28 cellular contexts compared by ENCODE assay signal in genomic region chr7:49020145-49020544, GRCh38.
"Had no signal": no experiment of that assay in that cellular context is flagged by ENCODE, and none has a peak within 500 bp of the region (broad histone marks: within the 10 kb centered on the region; RNA-seq: fewer than 3 reads in every experiment).

No MANE protein-coding gene starts in this region.

- DNase-seq: naive thymus-derived CD4-positive, alpha-beta T cell; natural killer cell; occipital lobe; ovary; psoas muscle; right cardiac atrium; right lobe of liver; sigmoid colon; small intestine; stimulated activated CD4-positive, alpha-beta T cell treated with anti-CD3 and anti-CD28 coated beads, Interleukin-15, amount 100 ng/mL, for 24 hours; stimulated activated CD4-positive, alpha-beta T cell treated with anti-CD3 and anti-CD28 coated beads, Interleukin-2, amount 100 ng/mL, for 24 hours; stimulated activated CD4-positive, alpha-beta T cell treated with anti-CD3 and anti-CD28 coated beads, Interleukin-2, amount 100 ng/mL, for 48 hours; stimulated activated CD4-positive, alpha-beta T cell treated with anti-CD3 and anti-CD28 coated beads, Interleukin-4, amount 100 ng/mL, for 24 hours; stimulated activated naive B cell treated with anti-CD40 and anti-IgM and Interleukin-4, amounts not matched to agents 10 μg/mL and 1 μg/mL and 100 μg/mL, for 72 hours; stimulated activated naive CD4-positive, alpha-beta T cell treated with Interleukin-2 at 50 U/mL for 16 hours; stomach; thyroid gland; upper lobe of right lung; uterus had no signal

- H3K4me1 ChIP-seq: parathyroid adenoma, psoas muscle, right lobe of liver, sigmoid colon, stomach, thyroid gland, tibial nerve, upper lobe of right lung, uterus had no signal

- H3K36me3 Mint-ChIP-seq: naive thymus-derived CD4-positive, alpha-beta T cell; natural killer cell; stimulated activated effector memory CD8-positive, alpha-beta T cell treated with anti-CD3 and anti-CD28 coated beads, Interleukin-12 subunit alpha, Interleukin-12 subunit beta, amount 100 ng/mL, for 72 hours; stimulated activated naive B cell treated with anti-CD40 and anti-IgM and Interleukin-4, amounts not matched to agents 10 μg/mL and 1 μg/mL and 100 μg/mL, for 72 hours; type B pancreatic cell had no signal

- H2AFZ ChIP-seq: parathyroid adenoma had no signal

- H3K27ac Mint-ChIP-seq: naive thymus-derived CD4-positive, alpha-beta T cell; natural killer cell; nephron; progenitor cell of endocrine pancreas; stimulated activated effector memory CD8-positive, alpha-beta T cell treated with anti-CD3 and anti-CD28 coated beads, Interleukin-12 subunit alpha, Interleukin-12 subunit beta, amount 100 ng/mL, for 72 hours; stimulated activated naive B cell treated with anti-CD40 and anti-IgM and Interleukin-4, amounts not matched to agents 10 μg/mL and 1 μg/mL and 100 μg/mL, for 72 hours; stimulated activated naive CD8-positive, alpha-beta T cell treated with anti-CD3 and anti-CD28 coated beads, Interleukin-15, Interleukin-2, amounts not matched to agents 100 ng/mL and 50 ng/mL, for 24 hours; type B pancreatic cell had no signal

- H3K27me3 Mint-ChIP-seq: naive thymus-derived CD4-positive, alpha-beta T cell; progenitor cell of endocrine pancreas; stimulated activated naive B cell treated with anti-CD40 and anti-IgM and Interleukin-4, amounts not matched to agents 10 μg/mL and 1 μg/mL and 100 μg/mL, for 72 hours; stimulated activated naive CD8-positive, alpha-beta T cell treated with anti-CD3 and anti-CD28 coated beads, Interleukin-15, Interleukin-2, amounts not matched to agents 100 ng/mL and 50 ng/mL, for 24 hours; type B pancreatic cell had no signal

- H3K4me3 ChIP-seq: ovary, psoas muscle, right lobe of liver, sigmoid colon, stomach, thoracic aorta, thyroid gland, tibial nerve, upper lobe of right lung, uterus had no signal

- H3K27me3 ChIP-seq: ovary, right lobe of liver, sigmoid colon, stomach, thyroid gland, tibial nerve, upper lobe of right lung, uterus had no signal

- H3K79me2 ChIP-seq: parathyroid adenoma had no signal

- H3K9me3 ChIP-seq: ovary, psoas muscle, right lobe of liver, sigmoid colon, thoracic aorta, thyroid gland, tibial nerve, upper lobe of right lung, uterus had no signal

- FAIRE-seq: small intestine had no signal

- H3K4me1 Mint-ChIP-seq: naive thymus-derived CD4-positive, alpha-beta T cell; natural killer cell; stimulated activated effector memory CD8-positive, alpha-beta T cell treated with anti-CD3 and anti-CD28 coated beads, Interleukin-12 subunit alpha, Interleukin-12 subunit beta, amount 100 ng/mL, for 72 hours; stimulated activated naive B cell treated with anti-CD40 and anti-IgM and Interleukin-4, amounts not matched to agents 10 μg/mL and 1 μg/mL and 100 μg/mL, for 72 hours had no signal

- H3K36me3 ChIP-seq: ovary, right lobe of liver, sigmoid colon, stomach, thoracic aorta, thyroid gland, tibial nerve, upper lobe of right lung, uterus had no signal

- H3K9ac ChIP-seq: parathyroid adenoma had no signal

- H3K4me3 Mint-ChIP-seq: naive thymus-derived CD4-positive, alpha-beta T cell; natural killer cell; nephron; neural crest cell; stimulated activated effector memory CD8-positive, alpha-beta T cell treated with anti-CD3 and anti-CD28 coated beads, Interleukin-12 subunit alpha, Interleukin-12 subunit beta, amount 100 ng/mL, for 72 hours; stimulated activated naive B cell treated with anti-CD40 and anti-IgM and Interleukin-4, amounts not matched to agents 10 μg/mL and 1 μg/mL and 100 μg/mL, for 72 hours; stimulated activated naive CD8-positive, alpha-beta T cell treated with anti-CD3 and anti-CD28 coated beads, Interleukin-15, Interleukin-2, amounts not matched to agents 100 ng/mL and 50 ng/mL, for 24 hours; type B pancreatic cell had no signal

- H3K27ac ChIP-seq: ovary, parathyroid adenoma, psoas muscle, right lobe of liver, sigmoid colon, stomach, thoracic aorta, thyroid gland, tibial nerve, upper lobe of right lung, uterus had no signal
